ENCODE assay signal across 9 cellular contexts in the genomic region with DNA sequence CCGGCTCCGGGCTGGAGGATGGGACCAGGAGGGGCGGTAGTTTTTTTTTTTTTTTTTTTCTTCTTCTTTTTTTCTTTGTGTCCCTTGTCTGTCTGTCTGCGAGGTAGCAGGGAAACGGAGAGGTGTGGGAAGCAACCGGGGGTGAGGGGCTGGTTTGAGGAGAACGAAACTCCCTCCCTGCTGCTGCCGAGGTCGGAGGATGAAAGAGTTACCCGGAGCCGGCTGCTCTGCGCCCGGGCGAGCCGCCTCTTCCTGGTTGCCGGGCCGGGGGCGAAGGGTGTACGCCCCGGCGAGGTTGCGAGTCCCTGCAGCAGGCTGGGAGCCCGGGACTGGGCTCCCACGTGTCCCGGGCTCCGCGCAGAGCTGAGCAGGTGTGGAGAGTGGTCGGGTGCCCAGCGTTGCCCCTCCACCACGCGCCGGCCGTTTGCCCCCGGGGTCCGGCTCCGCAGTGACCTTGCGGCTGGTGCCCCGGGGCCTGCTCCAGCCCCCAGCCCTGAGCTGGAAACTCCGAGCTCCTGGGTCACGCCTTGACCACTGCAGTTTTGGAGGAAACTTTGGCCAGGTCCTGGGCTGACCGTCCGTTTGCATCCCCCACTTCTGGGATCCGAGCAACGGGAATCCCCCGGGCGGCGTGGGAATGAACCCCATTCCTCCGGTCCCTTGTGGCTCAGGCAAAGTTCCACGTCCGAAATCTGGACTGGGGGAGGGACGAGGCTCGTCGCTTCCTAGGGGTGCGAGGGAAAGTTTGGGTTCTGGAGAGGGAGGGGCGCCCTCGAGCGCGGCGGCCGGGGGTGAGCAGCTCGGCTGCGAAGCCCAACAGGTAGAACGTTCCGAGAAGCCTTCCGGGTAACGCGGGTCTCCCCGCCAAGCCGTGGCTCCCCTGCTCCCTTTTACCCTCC. TPM values are rescaled to one million over a fixed set of nuclear protein-coding genes. Genes with fewer than 3 reads are reported as not detected.
DNase-seq lines count a peak whose midpoint lies in the region; ATAC-seq, FAIRE-seq and TF ChIP-seq lines count a peak whose summit lies in the region.
"Had no signal": no experiment of that assay in that cellular context is flagged by ENCODE, and none has a peak within 500 bp of the region (broad histone marks: within the 10 kb centered on the region; RNA-seq: fewer than 3 reads in every experiment).

No MANE protein-coding gene starts in this region.

- TF ChIP-seq CTCF in fibroblast of pulmonary artery (IDR thresholded peaks at IDR 0.05; ENCODE audit: low read length, missing control alignments), result no peak

- peak; percentile 63 for TF ChIP-seq POLR2A in GM12892 (IDR thresholded peaks at IDR 0.05; ENCODE audit: low read depth, low read length)

- peak overlapping the region; percentile 90 for H2AFZ ChIP-seq in neuron (ENCODE audit: low read depth, low read length)

- no peak for ATAC-seq in HG03354 (IDR thresholded peaks at IDR 0.05; ENCODE audit: poor library complexity, severe bottlenecking, unreplicated experiment)
- ATAC-seq in HG03280 (IDR thresholded peaks at IDR 0.05; ENCODE audit: unreplicated experiment), result no peak

- no peaks in the 10 kb centered on the region for H3K9me3 ChIP-seq in neuron (ENCODE audit: low read length)

- no peaks in the 10 kb centered on the region for H3K36me3 ChIP-seq in neuron (ENCODE audit: insufficient read depth, low read length)

- H3K4me1 ChIP-seq in neuron (ENCODE audit: insufficient read depth, low read length), result peaks cover 24% of the 10 kb centered on the region

- peak overlapping the region; percentile 69 for H3K4me3 ChIP-seq in fibroblast of pulmonary artery (replicated peaks; ENCODE audit: low read depth, low read length)
- peak overlapping the region; percentile 74 for H3K4me3 ChIP-seq in neuron (ENCODE audit: low read length)

- FAIRE-seq in GM12892 (lab: Jason Lieb, UNC), result peak; percentile 36
- FAIRE-seq: colon had no signal

- DNase-seq in GM12892 (ENCODE audit: insufficient read length) (peak; percentile 58), NCI-H2171 treated with DMSO at 0.1 percent for 48 hours (lab: John Stamatoyannopoulos, UW) (peak; percentile 53), activated T-helper 1 cell treated with Interleukin-2 at 50 U/mL for 16 hours (ENCODE audit: low read depth) (peak; percentile 41), fibroblast of pulmonary artery (ENCODE audit: low read depth) (no peak), DMS114 treated with DMSO at 0.1 percent for 48 hours (lab: John Stamatoyannopoulos, UW; ENCODE audit: unreplicated experiment) (no peak)

- H3K27me3 ChIP-seq in neuron (ENCODE audit: insufficient read depth, low read length), result no peaks in the 10 kb centered on the region

RNA-seq across cellular contexts. Expression of a gene that starts 1.2 kb away (rescaled TPM):
- 13.1 TPM for polyA plus RNA-seq in GM12892 (2012; ENCODE audit: missing spikeins)

Comparison
In these comparisons a context has a peak if more than half of its experiments do, and no peak if none do; other contexts are left out.
1. DNase-seq: peak in GM12892 (single experiment), NCI-H2171 treated with DMSO at 0.1 percent for 48 hours (single experiment) and activated T-helper 1 cell treated with Interleukin-2 at 50 U/mL for 16 hours (single experiment); none in fibroblast of pulmonary artery (single experiment) and DMS114 treated with DMSO at 0.1 percent for 48 hours (single experiment).